Comparison of ENCODE assay signal across 8 cellular contexts in genomic region chr1:155261888-155262673, GRCh38. TPM values are rescaled to one million over a fixed set of nuclear protein-coding genes. Genes with fewer than 3 reads are reported as not detected.
DNase-seq lines count a peak whose midpoint lies in the region; TF ChIP-seq lines count a peak whose summit lies in the region.

TSS of gene SCAMP3 (minus strand) at chr1:155262360. CDS start at chr1:155262151, 209 bp downstream.

- peak within 1 kb of the TSS; percentile 33; the same call in 1 of the 2 replicates for H3K27ac ChIP-seq in SK-N-MC
- peak within 1 kb of the TSS; percentile 87 for H3K27ac ChIP-seq in suprapubic skin

- DNase-seq in GM04503 (ENCODE audit: low read depth) (peak; percentile 95), HFFc6 (peak; percentile 97), NB4 (ENCODE audit: low read depth) (peak; percentile 98), SK-N-MC (ENCODE audit: low read depth, low spot score) (peak; percentile 81), germinal center (ENCODE audit: low spot score) (peak; percentile 97), nucleus accumbens (lab: John Stamatoyannopoulos, UW) (peak; percentile 79 to 99 (median 95)), suprapubic skin (ENCODE audit: low spot score in 2 of 2) (peak; percentile 98)
- DNase-seq in activated naive CD4-positive, alpha-beta T cell treated with anti-CD3 and anti-CD28 coated beads, Interleukin-2, amount 10 ng/mL, durations not matched to agents 7 days and 5 days = peak; percentile 93

- TF ChIP-seq POLR2A in NB4 (IDR thresholded peaks at IDR 0.05; ENCODE audit: extremely low read depth, insufficient read length) = peak; percentile 60
- TF ChIP-seq POLR2A in suprapubic skin (IDR thresholded peaks at IDR 0.05) = peak in 1 of 2 donors; percentile 70

- peaks cover 43% of the 10 kb centered on the region for H3K36me3 Mint-ChIP-seq in HFFc6 (ENCODE audit: low read depth)
- H3K36me3 Mint-ChIP-seq in activated naive CD4-positive, alpha-beta T cell treated with anti-CD3 and anti-CD28 coated beads, Interleukin-2, amount 10 ng/mL, durations not matched to agents 7 days and 5 days = peaks cover 74% of the 10 kb centered on the region

- no peaks in the 10 kb centered on the region for H3K9me3 Mint-ChIP-seq in HFFc6
- H3K9me3 Mint-ChIP-seq in activated naive CD4-positive, alpha-beta T cell treated with anti-CD3 and anti-CD28 coated beads, Interleukin-2, amount 10 ng/mL, durations not matched to agents 7 days and 5 days = no peaks in the 10 kb centered on the region

- no peaks in the 10 kb centered on the region for H3K9me3 ChIP-seq in SK-N-MC (ENCODE audit: low read depth, low read length)
- no peaks in the 10 kb centered on the region for H3K9me3 ChIP-seq in suprapubic skin

- H3K27me3 ChIP-seq in suprapubic skin = no peaks in the 10 kb centered on the region

- peak within 1 kb of the TSS; percentile 96 for H3K4me3 Mint-ChIP-seq in HFFc6
- peak within 1 kb of the TSS; percentile 96 for H3K4me3 Mint-ChIP-seq in activated naive CD4-positive, alpha-beta T cell treated with anti-CD3 and anti-CD28 coated beads, Interleukin-2, amount 10 ng/mL, durations not matched to agents 7 days and 5 days

- peaks cover 23% of the 10 kb centered on the region for H3K4me1 ChIP-seq in suprapubic skin

- H3K9ac ChIP-seq in SK-N-MC (ENCODE audit: insufficient read length) = peak within 1 kb of the TSS; percentile 93

- 0% methylated on average over 37 of the region's 47 CpGs for WGBS in suprapubic skin

- TF ChIP-seq EP300 in suprapubic skin (IDR thresholded peaks at IDR 0.05) = no peak

- H3K4me3 ChIP-seq in NB4 (ENCODE audit: low read depth, low read length) = peak within 1 kb of the TSS; percentile 89
- peak within 1 kb of the TSS; percentile 92 for H3K4me3 ChIP-seq in SK-N-MC
- H3K4me3 ChIP-seq in suprapubic skin = peak within 1 kb of the TSS; percentile 94

- H3K36me3 ChIP-seq in SK-N-MC (ENCODE audit: insufficient read depth, low read length) = peaks cover 55% of the 10 kb centered on the region
- peaks cover 68% of the 10 kb centered on the region for H3K36me3 ChIP-seq in suprapubic skin

- TF ChIP-seq CTCF in HFFc6 (IDR thresholded peaks at IDR 0.05) = no peak
- no peak for TF ChIP-seq CTCF in NB4 (IDR thresholded peaks at IDR 0.05; ENCODE audit: low read depth, low read length)
- no peak for TF ChIP-seq CTCF in suprapubic skin (IDR thresholded peaks at IDR 0.05)

- H3K27ac Mint-ChIP-seq in HFFc6 = peak within 1 kb of the TSS; percentile 88
- H3K27ac Mint-ChIP-seq in activated naive CD4-positive, alpha-beta T cell treated with anti-CD3 and anti-CD28 coated beads, Interleukin-2, amount 10 ng/mL, durations not matched to agents 7 days and 5 days = peak within 1 kb of the TSS; percentile 93

- peaks cover 33% of the 10 kb centered on the region for H3K4me1 Mint-ChIP-seq in HFFc6 (ENCODE audit: low read depth)
- peaks cover 49% of the 10 kb centered on the region for H3K4me1 Mint-ChIP-seq in activated naive CD4-positive, alpha-beta T cell treated with anti-CD3 and anti-CD28 coated beads, Interleukin-2, amount 10 ng/mL, durations not matched to agents 7 days and 5 days

- peaks cover 4% of the 10 kb centered on the region for H3K27me3 Mint-ChIP-seq in HFFc6 (ENCODE audit: insufficient read depth)
- no peaks in the 10 kb centered on the region for H3K27me3 Mint-ChIP-seq in activated naive CD4-positive, alpha-beta T cell treated with anti-CD3 and anti-CD28 coated beads, Interleukin-2, amount 10 ng/mL, durations not matched to agents 7 days and 5 days

- CTCF ChIA-PET in activated naive CD4-positive, alpha-beta T cell treated with anti-CD3 and anti-CD28 coated beads, Interleukin-2, amount 10 ng/mL, durations not matched to agents 7 days and 5 days (lab: Charles Lee) = interaction anchor here (0.6 to 5.2 kb wide), 5 partner anchors 12 to 79 kb away, joined by 3 to 57 read pairs (median 4); partner anchors contain the start of gene THBS3

RNA-seq across cellular contexts. Expression of gene SCAMP3, which starts in this region (rescaled TPM):
- total RNA-seq in HFFc6 (2021; fragmentation: NEBNext Ultra II Directional; extraction: Animal tissue kit (Norgen Biotek cat#: 25700)) = 100 to 1,000 TPM; 125 to 150 (median 135) TPM
- total RNA-seq in suprapubic skin = 10 to 100 TPM; 45.1 to 73.3 (median 67.6) TPM

Comparison
In these comparisons a context has a peak if more than half of its experiments do, and no peak if none do; other contexts are left out.
1. Peak in every context shown above with its lines: DNase-seq, H3K4me3 ChIP-seq and H3K27ac ChIP-seq.